39 cellular contexts compared by ENCODE assay signal in the genomic region with DNA sequence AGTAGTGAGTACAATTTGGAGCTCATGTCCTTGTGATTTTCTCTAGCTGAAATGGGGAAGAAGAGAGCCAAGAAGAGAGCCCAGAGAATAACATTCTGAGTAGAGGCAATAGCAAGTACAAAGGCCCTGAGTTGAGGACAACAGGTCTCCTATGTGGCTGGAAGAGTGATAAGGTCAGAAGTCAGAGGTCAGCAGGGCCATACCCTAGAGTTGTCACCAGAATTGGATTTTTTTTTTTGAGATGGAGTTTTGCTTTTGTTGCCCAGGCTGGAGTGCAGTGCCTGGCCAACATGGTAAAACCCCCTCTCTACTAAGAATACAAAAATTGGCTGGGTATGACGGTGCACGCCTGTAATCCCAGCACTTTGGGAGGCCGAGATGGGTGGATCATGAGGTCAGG. TPM values are rescaled to one million over a fixed set of nuclear protein-coding genes. Genes with fewer than 3 reads are reported as not detected.
"Had no signal": no experiment of that assay in that cellular context is flagged by ENCODE, and none has a peak within 500 bp of the region (broad histone marks: within the 10 kb centered on the region; RNA-seq: fewer than 3 reads in every experiment).

No MANE protein-coding gene starts in this region.

- H3K4me1 ChIP-seq: adrenal gland had no signal

- H3K9me3 ChIP-seq: adrenal gland, ascending aorta, body of pancreas had no signal

- DNase-seq: activated effector memory CD4-positive, alpha-beta T cell treated with anti-CD3 and anti-CD28 coated beads, Interleukin-2, amount 50 U/mL, for 16 hours; activated effector memory CD4-positive, alpha-beta T cell treated with Interleukin-2 at 50 U/mL for 16 hours; activated gamma-delta T cell; activated gamma-delta T cell treated with Interleukin-2 at 50 U/mL for 16 hours; activated naive CD4-positive, alpha-beta T cell; activated naive CD4-positive, alpha-beta T cell treated with anti-CD3 and anti-CD28 coated beads for 36 hours; activated naive CD4-positive, alpha-beta T cell treated with anti-CD3 and anti-CD28 coated beads, Interleukin-2, amount 10 ng/mL, durations not matched to agents 7 days and 5 days; activated naive CD4-positive, alpha-beta T cell treated with anti-CD3 and anti-CD28 coated beads, Interleukin-2, amount 50 U/mL, for 16 hours; activated naive CD4-positive, alpha-beta T cell treated with Interleukin-2 at 50 U/mL for 16 hours; activated naive CD8-positive, alpha-beta T cell treated with anti-CD3 and anti-CD28 coated beads for 36 hours; activated naive CD8-positive, alpha-beta T cell treated with anti-CD3 and anti-CD28 coated beads, Interleukin-2, amount 10 ng/mL, durations not matched to agents 7 days and 5 days; activated naive CD8-positive, alpha-beta T cell treated with anti-CD3 and anti-CD28 coated beads, Interleukin-2, amount 50 U/mL, for 24 hours; activated T-cell treated with anti-CD3 and anti-CD28 coated beads, Interleukin-2, amount 50 U/mL, for 1 hour; activated T-cell treated with anti-CD3 and anti-CD28 coated beads, Interleukin-2, amount 50 U/mL, for 24 hours; activated T-cell treated with anti-CD3 and anti-CD28 coated beads, Interleukin-2, amount 50 U/mL, for 4 hours; activated T-cell treated with anti-CD3 and anti-CD28 coated beads, Interleukin-2, amount 50 U/mL, for 48 hours; activated T-cell treated with anti-CD3 and anti-CD28 coated beads, Interleukin-2, amount 50 U/mL, for 72 hours; adrenal gland; amniotic stem cell; amygdala; anterior cingulate cortex; aorta; body of pancreas; brain microvascular endothelial cell; caudate nucleus; central memory CD4-positive, alpha-beta T cell; cerebellar nuclear complex had no signal

- H3K27me3 Mint-ChIP-seq: activated naive CD8-positive, alpha-beta T cell; activated T-cell treated with anti-CD3 and anti-CD28 coated beads, Interleukin-2, amount 50 U/mL, for 24 hours; activated T-helper 17 cell treated with anti-CD3 and anti-CD28 coated beads, Interleukin-2, amount 50 U/mL, for 72 hours had no signal

- H3K36me3 ChIP-seq: adrenal gland, ascending aorta, brain microvascular endothelial cell, cardiac muscle cell had no signal

- H3K4me3 Mint-ChIP-seq: activated naive CD4-positive, alpha-beta T cell treated with anti-CD3 and anti-CD28 coated beads for 36 hours; activated naive CD4-positive, alpha-beta T cell treated with anti-CD3 and anti-CD28 coated beads, Interleukin-2, amount 50 U/mL, for 24 hours; activated naive CD8-positive, alpha-beta T cell treated with anti-CD3 and anti-CD28 coated beads for 36 hours; activated naive CD8-positive, alpha-beta T cell treated with anti-CD3 and anti-CD28 coated beads, Interleukin-2, amount 10 ng/mL, durations not matched to agents 7 days and 5 days; activated naive CD8-positive, alpha-beta T cell treated with anti-CD3 and anti-CD28 coated beads, Interleukin-2, amount 50 U/mL, for 24 hours; activated T-cell treated with anti-CD3 and anti-CD28 coated beads, Interleukin-2, amount 50 U/mL, for 24 hours; activated T-cell treated with anti-CD3 and anti-CD28 coated beads, Interleukin-2, amount 50 U/mL, for 4 hours; activated T-cell treated with anti-CD3 and anti-CD28 coated beads, Interleukin-2, amount 50 U/mL, for 72 hours; activated T-helper 1 cell treated with anti-CD3 and anti-CD28 coated beads, Interleukin-12 subunit alpha, Interleukin-12 subunit beta, Interleukin-2, Interleukin-4 antibody, amounts not matched to agents 30 ng/mL and 10 ng/mL and 1 ng/mL, durations not matched to agents 14 hours and 24 hours and 36 hours; activated T-helper 17 cell treated with anti-CD3 and anti-CD28 coated beads, Interleukin-2, amount 50 U/mL, for 72 hours; brain; central memory CD8-positive, alpha-beta T cell had no signal

- H3K27ac ChIP-seq: adrenal gland, ascending aorta, body of pancreas, brain microvascular endothelial cell, cardiac muscle cell had no signal

- H3K36me3 Mint-ChIP-seq: activated naive CD4-positive, alpha-beta T cell treated with anti-CD3 and anti-CD28 coated beads, Interleukin-2, amount 10 ng/mL, durations not matched to agents 7 days and 5 days; activated naive CD4-positive, alpha-beta T cell treated with anti-CD3 and anti-CD28 coated beads, Interleukin-2, amount 50 U/mL, for 24 hours; activated naive CD4-positive, alpha-beta T cell treated with anti-CD3 and anti-CD28 coated beads, Interleukin-2, amount 50 U/mL, for 72 hours; activated naive CD8-positive, alpha-beta T cell; activated naive CD8-positive, alpha-beta T cell treated with anti-CD3 and anti-CD28 coated beads for 36 hours; activated naive CD8-positive, alpha-beta T cell treated with anti-CD3 and anti-CD28 coated beads, Interleukin-2, amount 10 ng/mL, durations not matched to agents 7 days and 5 days; brain had no signal

- FAIRE-seq: astrocyte, bronchial epithelial cell had no signal

- H3K27me3 ChIP-seq: adrenal gland, body of pancreas had no signal

- H3K9me3 Mint-ChIP-seq: activated naive CD4-positive, alpha-beta T cell treated with anti-CD3 and anti-CD28 coated beads for 36 hours; activated naive CD4-positive, alpha-beta T cell treated with anti-CD3 and anti-CD28 coated beads, Interleukin-2, amount 10 ng/mL, durations not matched to agents 7 days and 5 days; activated naive CD4-positive, alpha-beta T cell treated with anti-CD3 and anti-CD28 coated beads, Interleukin-2, amount 50 U/mL, for 24 hours; activated naive CD4-positive, alpha-beta T cell treated with anti-CD3 and anti-CD28 coated beads, Interleukin-2, amount 50 U/mL, for 72 hours; activated naive CD8-positive, alpha-beta T cell treated with anti-CD3 and anti-CD28 coated beads for 36 hours; activated naive CD8-positive, alpha-beta T cell treated with anti-CD3 and anti-CD28 coated beads, Interleukin-2, amount 10 ng/mL, durations not matched to agents 7 days and 5 days; activated naive CD8-positive, alpha-beta T cell treated with anti-CD3 and anti-CD28 coated beads, Interleukin-2, amount 50 U/mL, for 24 hours; activated T-cell treated with anti-CD3 and anti-CD28 coated beads, Interleukin-2, amount 50 U/mL, for 24 hours; activated T-cell treated with anti-CD3 and anti-CD28 coated beads, Interleukin-2, amount 50 U/mL, for 4 hours; activated T-cell treated with anti-CD3 and anti-CD28 coated beads, Interleukin-2, amount 50 U/mL, for 72 hours; activated T-helper 1 cell treated with anti-CD3 and anti-CD28 coated beads, Interleukin-12 subunit alpha, Interleukin-12 subunit beta, Interleukin-2, Interleukin-4 antibody, amounts not matched to agents 30 ng/mL and 10 ng/mL and 1 ng/mL, durations not matched to agents 14 hours and 24 hours and 36 hours; activated T-helper 17 cell treated with anti-CD3 and anti-CD28 coated beads, Interleukin-2, amount 50 U/mL, for 72 hours; activated T-helper 2 cell treated with anti-CD3 and anti-CD28 coated beads, Interferon-gamma antibody, Interleukin-2, Interleukin-4, amounts not matched to agents 10 μg/mL and 5 μg/mL and 100 μg/mL, durations not matched to agents 14 hours and 24 hours and 36 hours; brain; central memory CD8-positive, alpha-beta T cell had no signal

- ATAC-seq: activated naive CD4-positive, alpha-beta T cell treated with anti-CD3 and anti-CD28 coated beads, Interleukin-2, amount 50 U/mL, for 72 hours; activated naive CD8-positive, alpha-beta T cell treated with anti-CD3 and anti-CD28 coated beads, Interleukin-2, amount 50 U/mL, for 24 hours; activated T-cell treated with anti-CD3 and anti-CD28 coated beads, Interleukin-2, amount 50 U/mL, for 4 hours; activated T-cell treated with anti-CD3 and anti-CD28 coated beads, Interleukin-2, amount 50 U/mL, for 72 hours; activated T-helper 17 cell treated with anti-CD3 and anti-CD28 coated beads, Interleukin-2, amount 50 U/mL, for 72 hours; body of pancreas had no signal

- H3K27ac Mint-ChIP-seq: activated naive CD4-positive, alpha-beta T cell treated with anti-CD3 and anti-CD28 coated beads for 36 hours; activated naive CD4-positive, alpha-beta T cell treated with anti-CD3 and anti-CD28 coated beads, Interleukin-2, amount 10 ng/mL, durations not matched to agents 7 days and 5 days; activated naive CD4-positive, alpha-beta T cell treated with anti-CD3 and anti-CD28 coated beads, Interleukin-2, amount 50 U/mL, for 24 hours; activated naive CD4-positive, alpha-beta T cell treated with anti-CD3 and anti-CD28 coated beads, Interleukin-2, amount 50 U/mL, for 72 hours; activated naive CD8-positive, alpha-beta T cell; activated naive CD8-positive, alpha-beta T cell treated with anti-CD3 and anti-CD28 coated beads for 36 hours; activated naive CD8-positive, alpha-beta T cell treated with anti-CD3 and anti-CD28 coated beads, Interleukin-2, amount 10 ng/mL, durations not matched to agents 7 days and 5 days; activated naive CD8-positive, alpha-beta T cell treated with anti-CD3 and anti-CD28 coated beads, Interleukin-2, amount 50 U/mL, for 24 hours; activated T-cell treated with anti-CD3 and anti-CD28 coated beads, Interleukin-2, amount 50 U/mL, for 24 hours; activated T-cell treated with anti-CD3 and anti-CD28 coated beads, Interleukin-2, amount 50 U/mL, for 72 hours; activated T-helper 17 cell treated with anti-CD3 and anti-CD28 coated beads, Interleukin-2, amount 50 U/mL, for 72 hours; activated T-helper 2 cell treated with anti-CD3 and anti-CD28 coated beads, Interferon-gamma antibody, Interleukin-2, Interleukin-4, amounts not matched to agents 10 μg/mL and 5 μg/mL and 100 μg/mL, durations not matched to agents 14 hours and 24 hours and 36 hours had no signal

- H3K4me3 ChIP-seq: adrenal gland, ascending aorta, body of pancreas, cardiac muscle cell had no signal

RNA-seq across cellular contexts. Expression of gene SLC27A5, which starts 24.1 kb away (rescaled TPM):
- total RNA-seq: ascending aorta had no signal
